14 cellular contexts compared by ENCODE assay signal in the genomic region with DNA sequence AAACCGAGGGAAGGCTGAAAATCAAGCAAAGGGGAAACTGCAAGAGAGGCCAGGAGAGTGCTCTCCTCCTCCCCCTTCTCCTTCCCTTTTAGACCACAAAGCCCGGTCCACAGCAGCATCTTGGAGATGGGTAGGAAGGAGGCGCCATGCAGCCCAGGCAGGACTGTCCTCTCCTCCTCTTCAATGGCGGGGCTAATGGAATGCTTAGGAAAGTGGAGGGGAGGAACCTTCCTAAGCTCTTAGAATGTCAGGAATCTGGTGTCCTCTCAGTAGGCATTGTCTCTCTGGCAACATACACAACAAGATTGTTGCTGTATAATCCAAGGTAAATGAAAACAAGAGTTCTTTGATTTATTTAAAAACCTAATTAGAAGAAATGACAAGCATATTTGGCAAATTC.
"Had no signal": no experiment of that assay in that cellular context is flagged by ENCODE, and none has a peak within 500 bp of the region (broad histone marks: within the 10 kb centered on the region; RNA-seq: fewer than 3 reads in every experiment).

No MANE protein-coding gene starts in this region.

- H3K36me3 ChIP-seq: gastroesophageal sphincter, sigmoid colon had no signal

- H3K9me3 Mint-ChIP-seq: activated CD4-positive, alpha-beta T cell treated with anti-CD3 and anti-CD28 coated beads, Interleukin-2, amount 10 ng/mL, durations not matched to agents 7 days and 5 days; activated naive CD8-positive, alpha-beta T cell treated with anti-CD3 and anti-CD28 coated beads for 36 hours; T-helper 2 cell treated with Interferon-gamma antibody and Interleukin-4, amounts not matched to agents 5 μg/mL and 100 μg/mL, for 36 hours had no signal

- H3K4me1 Mint-ChIP-seq: activated CD4-positive, alpha-beta T cell treated with anti-CD3 and anti-CD28 coated beads, Interleukin-2, amount 10 ng/mL, durations not matched to agents 7 days and 5 days; activated naive CD8-positive, alpha-beta T cell treated with anti-CD3 and anti-CD28 coated beads for 36 hours had no signal

- H3K9me3 ChIP-seq: gastroesophageal sphincter, sigmoid colon had no signal

- H3K27ac Mint-ChIP-seq: activated CD4-positive, alpha-beta T cell treated with anti-CD3 and anti-CD28 coated beads, Interleukin-2, amount 10 ng/mL, durations not matched to agents 7 days and 5 days; activated naive CD8-positive, alpha-beta T cell treated with anti-CD3 and anti-CD28 coated beads for 36 hours; T-helper 2 cell treated with Interferon-gamma antibody and Interleukin-4, amounts not matched to agents 5 μg/mL and 100 μg/mL, for 36 hours had no signal

- ATAC-seq: gastroesophageal sphincter had no signal

- H3K4me3 ChIP-seq: gastroesophageal sphincter, sigmoid colon had no signal

- H3K4me1 ChIP-seq: sigmoid colon had no signal

- H3K36me3 Mint-ChIP-seq: activated naive CD8-positive, alpha-beta T cell treated with anti-CD3 and anti-CD28 coated beads for 36 hours had no signal

- DNase-seq: activated CD4-positive, alpha-beta T cell treated with anti-CD3 and anti-CD28 coated beads, Interleukin-2, amount 10 ng/mL, durations not matched to agents 7 days and 5 days; activated CD4-positive, CD25-positive, alpha-beta regulatory T cell; activated CD8-positive, alpha-beta memory T cell treated with anti-CD3 and anti-CD28 coated beads for 24 hours; activated naive CD8-positive, alpha-beta T cell treated with anti-CD3 and anti-CD28 coated beads for 36 hours; anterior cingulate cortex; cerebellar nuclear complex; effector memory CD4-positive, alpha-beta T cell; kidney glomerular epithelial cell; sigmoid colon; stimulated activated CD4-positive, alpha-beta T cell treated with anti-CD3 and anti-CD28 coated beads, Interleukin-12 subunit alpha, Interleukin-12 subunit beta, amount 100 ng/mL, for 4 hours; stimulated activated CD4-positive, alpha-beta T cell treated with anti-CD3 and anti-CD28 coated beads, Interleukin-2, amount 100 ng/mL, for 24 hours had no signal

- H3K27ac ChIP-seq: epithelial cell of prostate, gastroesophageal sphincter, sigmoid colon had no signal

- H3K27me3 ChIP-seq: gastroesophageal sphincter, sigmoid colon had no signal

- H3K4me3 Mint-ChIP-seq: activated CD4-positive, alpha-beta T cell treated with anti-CD3 and anti-CD28 coated beads, Interleukin-2, amount 10 ng/mL, durations not matched to agents 7 days and 5 days; activated naive CD8-positive, alpha-beta T cell treated with anti-CD3 and anti-CD28 coated beads for 36 hours; T-helper 2 cell treated with Interferon-gamma antibody and Interleukin-4, amounts not matched to agents 5 μg/mL and 100 μg/mL, for 36 hours had no signal
